20 cellular contexts compared by ENCODE assay signal in genomic region chr3:125692361-125692760, GRCh38.
"Had no signal": no experiment of that assay in that cellular context is flagged by ENCODE, and none has a peak within 500 bp of the region (broad histone marks: within the 10 kb centered on the region; RNA-seq: fewer than 3 reads in every experiment).

No MANE protein-coding gene starts in this region.

- ATAC-seq: left cardiac atrium, left colon, left lobe of liver, left lung, left ventricle myocardium superior, lower lobe of right lung, mucosa of descending colon had no signal

- H3K4me3 Mint-ChIP-seq: immature natural killer cell, memory B cell, mesothelial cell of epicardium had no signal

- H3K4me1 Mint-ChIP-seq: immature natural killer cell, memory B cell had no signal

- H3K36me3 Mint-ChIP-seq: immature natural killer cell, memory B cell, mesothelial cell of epicardium had no signal

- DNase-seq: hippocampal formation, hypothalamus, immature natural killer cell, islet precursor cell, kidney, kidney glomerular epithelial cell, left cardiac atrium, left colon, left lung, left ventricle myocardium inferior, left ventricle myocardium superior, lower lobe of right lung, mammary epithelial cell, mesenchymal stem cell, mesendoderm, midbrain, mucosa of descending colon had no signal

- H3K9me3 Mint-ChIP-seq: immature natural killer cell, memory B cell had no signal

- H3K27ac Mint-ChIP-seq: immature natural killer cell, memory B cell, mesothelial cell of epicardium had no signal
